1 cellular context compared by ENCODE assay signal in the genomic region with DNA sequence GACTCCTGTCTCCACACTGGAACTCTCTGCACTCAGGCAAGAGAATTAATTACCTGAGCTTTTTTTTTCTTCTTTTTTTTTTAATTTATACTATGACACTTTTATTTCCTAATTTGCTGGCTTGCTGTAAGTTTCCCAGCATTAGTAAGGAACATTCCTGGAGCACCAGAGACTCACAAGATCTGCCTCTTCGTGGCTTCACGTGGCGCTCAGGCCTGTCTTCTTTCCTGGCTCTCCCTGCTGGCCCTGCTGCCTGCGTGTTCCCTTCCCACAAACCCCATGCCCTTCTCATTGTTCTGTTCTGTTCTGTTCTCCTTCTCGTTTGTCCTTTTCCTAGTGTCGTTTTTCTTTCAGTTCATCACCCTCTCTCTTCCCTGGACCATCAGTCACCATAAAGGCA.
TF ChIP-seq lines count a peak whose summit lies in the region.

No MANE protein-coding gene starts in this region.

TF ChIP-seq in H1, 55 proteins besides CTCF, POLR2A, EP300 and RAD21:
- TF ChIP-seq CBX8 (IDR thresholded peaks at IDR 0.05; ENCODE audit: borderline replicate concordance, low read depth, low read length) (no peak), KDM1A (IDR thresholded peaks at IDR 0.05; ENCODE audit: borderline replicate concordance, low read length) (no peak), SIN3A (conservative IDR thresholded peaks at IDR 0.05 in 1 of 2, IDR thresholded peaks at IDR 0.05 in 1 of 2; ENCODE audit: low read depth in 1 of 2, low read length in 2 of 2) (no peak), SP1 (IDR thresholded peaks at IDR 0.05; ENCODE audit: low read depth, low read length) (no peak)
